Comparison of ENCODE assay signal across 14 cellular contexts in the genomic region with DNA sequence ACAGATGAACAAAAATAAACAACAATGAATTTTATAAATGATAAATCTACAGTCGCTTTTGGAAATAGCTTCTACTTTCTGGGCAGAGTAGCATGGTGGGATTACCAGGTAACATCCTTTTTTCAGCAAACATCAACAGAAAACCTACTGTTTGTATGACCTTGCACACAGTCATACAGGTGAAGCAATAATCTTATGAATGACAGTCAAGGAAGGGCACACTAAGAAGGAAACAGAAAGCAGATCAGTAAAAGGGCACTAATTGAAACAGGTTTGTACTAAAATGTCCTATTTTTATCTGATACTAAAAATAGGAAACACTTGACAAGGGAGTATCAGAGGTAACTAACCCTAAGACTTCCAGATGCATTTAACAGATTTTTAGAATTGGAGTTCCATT.
A peak's percentile ranks its signal among the peaks of the same experiment; 100 is the strongest.
DNase-seq lines count a peak whose midpoint lies in the region; ATAC-seq and TF ChIP-seq lines count a peak whose summit lies in the region.
"Had no signal": no experiment of that assay in that cellular context is flagged by ENCODE, and none has a peak within 500 bp of the region (broad histone marks: within the 10 kb centered on the region; RNA-seq: fewer than 3 reads in every experiment).

No MANE protein-coding gene starts in this region.

- peak overlapping the region; percentile 34 to 46 for H3K27ac ChIP-seq in mucosa of rectum (ENCODE audit: low read depth in 2 of 2, low read length in 2 of 2)
- H3K27ac ChIP-seq: foreskin keratinocyte had no signal

- no peak for TF ChIP-seq CTCF in chondrocyte (IDR thresholded peaks at IDR 0.05)

- H3K9ac ChIP-seq in mucosa of rectum (ENCODE audit: low read depth in 1 of 2, low read length in 2 of 2): no peak overlapping the region

- peaks cover 0 to 3% of the 10 kb centered on the region in 2 donors for H3K27me3 ChIP-seq in mucosa of rectum (ENCODE audit: control insufficient read depth in 2 of 2, insufficient read depth in 2 of 2, low read length in 2 of 2)
- H3K27me3 ChIP-seq: foreskin keratinocyte had no signal

- peaks cover 4% of the 10 kb centered on the region for H3K9me3 Mint-ChIP-seq in chondrocyte (ENCODE audit: low read depth)
- H3K9me3 Mint-ChIP-seq: activated T-helper 1 cell treated with anti-CD3 and anti-CD28 coated beads, Interleukin-12 subunit alpha, Interleukin-12 subunit beta, Interleukin-2, Interleukin-4 antibody, amounts not matched to agents 30 ng/mL and 10 ng/mL and 1 ng/mL, durations not matched to agents 14 hours and 24 hours and 36 hours; type B pancreatic cell had no signal

- H3K4me1 ChIP-seq in mucosa of rectum (ENCODE audit: control insufficient read depth in 2 of 2, insufficient read depth in 2 of 2, low read length in 2 of 2): peaks cover 0 to 3% of the 10 kb centered on the region in 2 donors
- H3K4me1 ChIP-seq: foreskin keratinocyte had no signal

- DNase-seq in activated CD4-positive, CD25-positive, alpha-beta regulatory T cell treated with anti-CD3 and anti-CD28 coated beads, Interleukin-2, amount 50 U/mL, for 72 hours: no peak
- no peak for DNase-seq in NK-92 treated with Interleukin-12 subunit alpha and Interleukin-12 subunit beta, amount 100 ng/mL, for 24 hours (lab: John Stamatoyannopoulos, UW)
- DNase-seq in chondrocyte (ENCODE audit: low spot score) (no peak), UCSD-AML1 (lab: John Stamatoyannopoulos, UW; ENCODE audit: unreplicated experiment) (no peak)
- DNase-seq: activated CD4-positive, alpha-beta T cell treated with anti-CD3 and anti-CD28 coated beads for 1 hour; effector CD4-positive, alpha-beta T cell had no signal

- no peaks in the 10 kb centered on the region for H3K27me3 Mint-ChIP-seq in chondrocyte (ENCODE audit: low read depth)
- H3K27me3 Mint-ChIP-seq: type B pancreatic cell had no signal

- H3K36me3 Mint-ChIP-seq in chondrocyte (ENCODE audit: low read depth): no peaks in the 10 kb centered on the region
- H3K36me3 Mint-ChIP-seq: type B pancreatic cell had no signal

- ATAC-seq in activated CD4-positive, CD25-positive, alpha-beta regulatory T cell treated with anti-CD3 and anti-CD28 coated beads, Interleukin-2, amount 50 U/mL, for 24 hours: peak; percentile 35 to 85
- peak; percentile 83 for ATAC-seq in GM21576 (IDR thresholded peaks at IDR 0.05; ENCODE audit: unreplicated experiment)
- ATAC-seq in HG03520 (IDR thresholded peaks at IDR 0.05; ENCODE audit: unreplicated experiment): peak; percentile 80
- ATAC-seq: foreskin keratinocyte, Panc1 had no signal

- H3K36me3 ChIP-seq in mucosa of rectum (ENCODE audit: control insufficient read depth in 2 of 2, insufficient read depth in 2 of 2, low read length in 2 of 2): no peaks in the 10 kb centered on the region

- H3K4me1 Mint-ChIP-seq in chondrocyte (ENCODE audit: low read depth): peaks cover 10% of the 10 kb centered on the region

- H3K27ac Mint-ChIP-seq in chondrocyte (ENCODE audit: unreplicated experiment): no peak overlapping the region
- H3K27ac Mint-ChIP-seq: activated T-helper 1 cell treated with anti-CD3 and anti-CD28 coated beads, Interleukin-12 subunit alpha, Interleukin-12 subunit beta, Interleukin-2, Interleukin-4 antibody, amounts not matched to agents 30 ng/mL and 10 ng/mL and 1 ng/mL, durations not matched to agents 14 hours and 24 hours and 36 hours; type B pancreatic cell had no signal

- H3K9me3 ChIP-seq in mucosa of rectum (ENCODE audit: control insufficient read depth in 2 of 2, low read length in 2 of 2): no peaks in the 10 kb centered on the region

- no peak overlapping the region for H3K4me3 ChIP-seq in mucosa of rectum (ENCODE audit: low read length in 2 of 2)

- no peak overlapping the region for H3K4me3 Mint-ChIP-seq in chondrocyte (ENCODE audit: unreplicated experiment)
- H3K4me3 Mint-ChIP-seq: activated T-helper 1 cell treated with anti-CD3 and anti-CD28 coated beads, Interleukin-12 subunit alpha, Interleukin-12 subunit beta, Interleukin-2, Interleukin-4 antibody, amounts not matched to agents 30 ng/mL and 10 ng/mL and 1 ng/mL, durations not matched to agents 14 hours and 24 hours and 36 hours; type B pancreatic cell had no signal
